In the genomic region with DNA sequence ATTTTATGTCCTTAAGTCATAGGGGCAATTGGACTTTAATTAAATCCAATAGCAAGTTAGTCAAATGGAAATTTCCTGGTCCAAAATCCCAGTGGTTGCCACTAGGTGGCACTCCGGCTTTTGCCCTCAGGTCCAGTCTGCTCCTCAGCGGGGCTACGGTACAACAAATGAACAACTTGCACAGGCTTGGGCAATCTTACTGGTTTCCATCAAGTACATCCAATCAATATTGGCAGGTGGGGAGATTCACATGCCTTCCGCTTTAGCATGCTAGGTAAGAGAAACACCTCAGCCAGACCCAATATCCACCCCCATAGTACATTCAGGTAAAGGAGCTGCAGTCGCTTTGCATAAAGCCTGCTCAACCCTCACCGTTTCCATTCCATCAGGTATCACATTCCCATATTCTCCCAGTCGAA, we compare ENCODE assay signal across 8 cellular contexts. TPM values are rescaled to one million over a fixed set of nuclear protein-coding genes. Genes with fewer than 3 reads are reported as not detected.
A peak's percentile ranks its signal among the peaks of the same experiment; 100 is the strongest.
DNase-seq lines count a peak whose midpoint lies in the region; ATAC-seq and TF ChIP-seq lines count a peak whose summit lies in the region.

No MANE protein-coding gene starts in this region.

- DNase-seq in AG04450 (ENCODE audit: low read depth, low spot score), result peak; percentile 63
- DNase-seq in NCI-H460 (ENCODE audit: extremely low read depth, low read depth), result peak; percentile 64
- peak; percentile 59 for DNase-seq in activated CD4-positive, alpha-beta T cell treated with anti-CD3 and anti-CD28 coated beads for 1 hour
- DNase-seq in cerebellum (ENCODE audit: low spot score), result peak; percentile 70
- DNase-seq in stimulated activated CD4-positive, alpha-beta T cell treated with anti-CD3 and anti-CD28 coated beads, Interleukin-4, amount 100 ng/mL, for 48 hours (ENCODE audit: low read depth in 2 of 2), result peak; percentile 60 to 68

- H3K27me3 ChIP-seq in AG04450 (ENCODE audit: control insufficient read depth, insufficient read depth, low read length), result no peaks in the 10 kb centered on the region
- H3K27me3 ChIP-seq in liver (ENCODE audit: control insufficient read depth in 4 of 4, insufficient read depth in 4 of 4, low read length in 3 of 4), result no peaks in the 10 kb centered on the region

- ATAC-seq in GM18868 (IDR thresholded peaks at IDR 0.05; ENCODE audit: unreplicated experiment), result peak; percentile 48
- ATAC-seq in GM18519 (IDR thresholded peaks at IDR 0.05; ENCODE audit: low FRiP score, unreplicated experiment), result no peak

- POLR2A ChIA-PET in AG04450 (lab: Yijun Ruan, JAX), result interaction anchor here (0.6 kb wide), 1 partner anchor 38 kb away, joined by 6 read pairs; no protein-coding TSS in a partner anchor

- CTCF ChIA-PET in AG04450 (lab: Charles Lee), result interaction anchor here (0.7 to 4.2 kb wide), 25 partner anchors 8 to 204 kb away, joined by 3 to 20 read pairs (median 4); partner anchors contain the start of gene LMAN2

- H3K4me1 ChIP-seq in liver (ENCODE audit: control insufficient read depth in 4 of 4, insufficient read depth in 4 of 4, low read length in 3 of 4), result peaks cover 1 to 6% (median 4%) of the 10 kb centered on the region in 4 donors

- H3K4me3 ChIP-seq in AG04450 (ENCODE audit: low read depth, low read length) (no peak overlapping the region), liver (ENCODE audit: low read depth in 1 of 3, low read length in 3 of 3) (no peak overlapping the region)

- TF ChIP-seq RAD21 in liver (IDR thresholded peaks at IDR 0.05), result peak; percentile 98 to 99

- H3K9me3 ChIP-seq in AG04450 (ENCODE audit: control insufficient read depth, insufficient read depth, low read length), result no peaks in the 10 kb centered on the region
- H3K9me3 ChIP-seq in liver (ENCODE audit: control insufficient read depth in 4 of 4, low read length in 3 of 4), result no peaks in the 10 kb centered on the region

- no peak overlapping the region for H3K9ac ChIP-seq in liver (ENCODE audit: low read depth in 1 of 2, low read length in 2 of 2)

- no peak overlapping the region for H3K27ac ChIP-seq in AG04450 (ENCODE audit: low read depth, low read length)
- H3K27ac ChIP-seq in liver (ENCODE audit: low read depth in 1 of 2, low read length in 2 of 2), result no peak overlapping the region

- TF ChIP-seq CTCF in AG04450 (IDR thresholded peaks at IDR 0.05; ENCODE audit: low read depth, low read length), result peak; percentile 93
- TF ChIP-seq CTCF in liver (IDR thresholded peaks at IDR 0.05; ENCODE audit: low read depth, low read length, missing input control), result peak; percentile 94

- 25% methylated on average over 7 of the region's 7 CpGs for WGBS in liver

- no peaks in the 10 kb centered on the region for H3K36me3 ChIP-seq in liver (ENCODE audit: control insufficient read depth in 4 of 4, insufficient read depth in 3 of 4, low read depth in 1 of 4, low read length in 3 of 4)

TF ChIP-seq in liver, 16 proteins besides CTCF, POLR2A, EP300 and RAD21:
- peak; percentile 74 for TF ChIP-seq SP1 (IDR thresholded peaks at IDR 0.05)
- TF ChIP-seq EGR1 (IDR thresholded peaks at IDR 0.05; ENCODE audit: low read depth in 2 of 2), result no peak
- peak; percentile 52 for TF ChIP-seq YY1 (IDR thresholded peaks at IDR 0.05)
- TF ChIP-seq, protein P1, sequence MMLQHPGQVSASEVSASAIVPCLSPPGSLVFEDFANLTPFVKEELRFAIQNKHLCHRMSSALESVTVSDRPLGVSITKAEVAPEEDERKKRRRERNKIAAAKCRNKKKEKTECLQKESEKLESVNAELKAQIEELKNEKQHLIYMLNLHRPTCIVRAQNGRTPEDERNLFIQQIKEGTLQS (IDR thresholded peaks at IDR 0.05), result no peak
- TF ChIP-seq FOXA1 (IDR thresholded peaks at IDR 0.05), result no peak
- no peak for TF ChIP-seq NR2F2 (IDR thresholded peaks at IDR 0.05)
- TF ChIP-seq RXRA (IDR thresholded peaks at IDR 0.05), result peak; percentile 51 to 78
- TF ChIP-seq, protein P2, sequence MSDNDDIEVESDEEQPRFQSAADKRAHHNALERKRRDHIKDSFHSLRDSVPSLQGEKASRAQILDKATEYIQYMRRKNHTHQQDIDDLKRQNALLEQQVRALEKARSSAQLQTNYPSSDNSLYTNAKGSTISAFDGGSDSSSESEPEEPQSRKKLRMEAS (IDR thresholded peaks at IDR 0.05), result no peak
- TF ChIP-seq JUND (IDR thresholded peaks at IDR 0.05), result peak in 1 of 2 donors; percentile 48
- TF ChIP-seq, protein P3, sequence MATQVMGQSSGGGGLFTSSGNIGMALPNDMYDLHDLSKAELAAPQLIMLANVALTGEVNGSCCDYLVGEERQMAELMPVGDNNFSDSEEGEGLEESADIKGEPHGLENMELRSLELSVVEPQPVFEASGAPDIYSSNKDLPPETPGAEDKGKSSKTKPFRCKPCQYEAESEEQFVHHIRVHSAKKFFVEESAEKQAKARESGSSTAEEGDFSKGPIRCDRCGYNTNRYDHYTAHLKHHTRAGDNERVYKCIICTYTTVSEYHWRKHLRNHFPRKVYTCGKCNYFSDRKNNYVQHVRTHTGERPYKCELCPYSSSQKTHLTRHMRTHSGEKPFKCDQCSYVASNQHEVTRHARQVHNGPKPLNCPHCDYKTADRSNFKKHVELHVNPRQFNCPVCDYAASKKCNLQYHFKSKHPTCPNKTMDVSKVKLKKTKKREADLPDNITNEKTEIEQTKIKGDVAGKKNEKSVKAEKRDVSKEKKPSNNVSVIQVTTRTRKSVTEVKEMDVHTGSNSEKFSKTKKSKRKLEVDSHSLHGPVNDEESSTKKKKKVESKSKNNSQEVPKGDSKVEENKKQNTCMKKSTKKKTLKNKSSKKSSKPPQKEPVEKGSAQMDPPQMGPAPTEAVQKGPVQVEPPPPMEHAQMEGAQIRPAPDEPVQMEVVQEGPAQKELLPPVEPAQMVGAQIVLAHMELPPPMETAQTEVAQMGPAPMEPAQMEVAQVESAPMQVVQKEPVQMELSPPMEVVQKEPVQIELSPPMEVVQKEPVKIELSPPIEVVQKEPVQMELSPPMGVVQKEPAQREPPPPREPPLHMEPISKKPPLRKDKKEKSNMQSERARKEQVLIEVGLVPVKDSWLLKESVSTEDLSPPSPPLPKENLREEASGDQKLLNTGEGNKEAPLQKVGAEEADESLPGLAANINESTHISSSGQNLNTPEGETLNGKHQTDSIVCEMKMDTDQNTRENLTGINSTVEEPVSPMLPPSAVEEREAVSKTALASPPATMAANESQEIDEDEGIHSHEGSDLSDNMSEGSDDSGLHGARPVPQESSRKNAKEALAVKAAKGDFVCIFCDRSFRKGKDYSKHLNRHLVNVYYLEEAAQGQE (IDR thresholded peaks at IDR 0.05), result peak; percentile 22
- TF ChIP-seq ZBTB33 (IDR thresholded peaks at IDR 0.05), result no peak
- TF ChIP-seq FOXA2 (IDR thresholded peaks at IDR 0.05), result no peak
- peak; percentile 74 for TF ChIP-seq HNF4G (IDR thresholded peaks at IDR 0.05)
- TF ChIP-seq TAF1 (conservative IDR thresholded peaks at IDR 0.05), result no peak
- peak; percentile 82 to 97 for TF ChIP-seq HNF4A (conservative IDR thresholded peaks at IDR 0.05)
- peak in 1 of 2 donors; percentile 52 for TF ChIP-seq GABPA (IDR thresholded peaks at IDR 0.05 in 1 of 2, conservative IDR thresholded peaks at IDR 0.05 in 1 of 2)

RNA-seq across cellular contexts. Expression of gene MXD3, which starts 6.3 kb away (rescaled TPM):
- 2.8 and 2.9 TPM in 2 replicates for polyA plus RNA-seq in AG04450 (2011; rRNA removed)
- 1.8 and 2.2 TPM in 2 replicates for polyA minus RNA-seq in AG04450 (2011; rRNA and poly(A)+ RNA removed)
- total RNA-seq in NCI-H460 (2014; rRNA removed; shearing (Covaris generic)), result 15.3 and 15.8 TPM in 2 replicates
- polyA plus RNA-seq in NCI-H460 (2014; cell fraction: nucleus; rRNA removed), result 194 and 285 TPM in 2 replicates
- 8.6 TPM for total RNA-seq in cerebellum
- 10 to 100 TPM in 1 of 2 donors, 1 to 10 TPM in 1; 6.0 to 36.8 TPM for total RNA-seq in liver
- 1 to 10 TPM; 1.9 to 8.0 TPM for polyA plus RNA-seq in liver

RNA-seq across cellular contexts. Expression of gene PRELID1, which starts 14.4 kb away (rescaled TPM):
- polyA plus RNA-seq in AG04450 (2011; rRNA removed) (135 and 158 TPM in 2 replicates), liver (100 to 1,000 TPM; 112 to 200 TPM)
- 84.1 and 108 TPM in 2 replicates for polyA minus RNA-seq in AG04450 (2011; rRNA and poly(A)+ RNA removed)
- 192 and 236 TPM in 2 replicates for total RNA-seq in NCI-H460 (2014; rRNA removed; shearing (Covaris generic))
- 531 and 589 TPM in 2 replicates for polyA plus RNA-seq in NCI-H460 (2014; cell fraction: nucleus; rRNA removed)
- total RNA-seq in cerebellum (27.2 TPM), liver (10 to 100 TPM; 47.9 to 58.4 TPM)

RNA-seq across cellular contexts. Expression of gene RAB24, which starts 14.4 kb away (rescaled TPM):
- polyA plus RNA-seq in AG04450 (2011; rRNA removed) (35.4 and 38.8 TPM in 2 replicates), liver (10 to 100 TPM; 13.8 to 19.0 TPM)
- 12.2 and 15.5 TPM in 2 replicates for polyA minus RNA-seq in AG04450 (2011; rRNA and poly(A)+ RNA removed)
- 29.1 and 29.7 TPM in 2 replicates for total RNA-seq in NCI-H460 (2014; rRNA removed; shearing (Covaris generic))
- polyA plus RNA-seq in NCI-H460 (2014; cell fraction: nucleus; rRNA removed), result 80.6 and 96.4 TPM in 2 replicates
- total RNA-seq in cerebellum (9.5 TPM), liver (10 to 100 TPM in 1 of 2 donors, 1 to 10 TPM in 1; 8.5 to 10.3 TPM)

RNA-seq across cellular contexts. Expression of gene LMAN2, which starts 33.5 kb away (rescaled TPM):
- polyA plus RNA-seq in AG04450 (2011; rRNA removed) (150 and 212 TPM in 2 replicates), liver (100 to 1,000 TPM; 243 to 449 TPM)
- polyA minus RNA-seq in AG04450 (2011; rRNA and poly(A)+ RNA removed), result 183 and 249 TPM in 2 replicates
- total RNA-seq in NCI-H460 (2014; rRNA removed; shearing (Covaris generic)), result 274 and 278 TPM in 2 replicates
- 659 and 705 TPM in 2 replicates for polyA plus RNA-seq in NCI-H460 (2014; cell fraction: nucleus; rRNA removed)
- total RNA-seq in cerebellum (69.0 TPM), liver (100 to 1,000 TPM; 279 to 478 TPM)

RNA-seq across cellular contexts. Expression of gene RGS14, which starts 39.8 kb away (rescaled TPM):
- polyA plus RNA-seq in AG04450 (2011; rRNA removed) (2.6 and 4.4 TPM in 2 replicates), liver (10 to 100 TPM; 30.7 to 35.8 TPM)
- 1.4 and 4.7 TPM in 2 replicates for polyA minus RNA-seq in AG04450 (2011; rRNA and poly(A)+ RNA removed)
- total RNA-seq in NCI-H460 (2014; rRNA removed; shearing (Covaris generic)), result 16.0 and 21.4 TPM in 2 replicates
- polyA plus RNA-seq in NCI-H460 (2014; cell fraction: nucleus; rRNA removed), result 5.1 and 6.5 TPM in 2 replicates
- total RNA-seq in cerebellum (1.8 TPM), liver (10 to 100 TPM; 10.2 to 53.8 TPM)
